8 cellular contexts compared by ENCODE assay signal in the genomic region with DNA sequence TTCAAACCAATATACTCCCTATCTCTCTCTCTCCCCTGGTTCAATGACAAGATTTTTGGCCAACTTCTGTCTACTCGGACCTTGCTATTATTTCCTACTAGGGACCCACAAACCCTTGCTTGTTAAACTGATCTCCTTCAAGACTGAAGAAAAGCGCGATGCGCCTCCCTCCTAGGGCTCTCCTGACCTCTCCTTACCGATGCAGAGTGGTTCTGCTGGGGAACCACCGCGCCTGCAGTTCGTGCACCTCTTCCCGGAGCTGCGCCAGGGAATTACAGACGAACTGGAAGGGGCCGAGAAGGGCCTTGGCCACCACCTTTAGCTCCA. TPM values are rescaled to one million over a fixed set of nuclear protein-coding genes. Genes with fewer than 3 reads are reported as not detected.
DNase-seq lines count a peak whose midpoint lies in the region; ATAC-seq, FAIRE-seq and TF ChIP-seq lines count a peak whose summit lies in the region.
"Not testable (repeated sequence)": the region's sequence is repeated elsewhere in the genome, so short reads cannot be mapped to it uniquely, and the experiment has no call there.

No MANE protein-coding gene starts in this region.

- RAD21 ChIA-PET in GM12878 (lab: Charles Lee; ENCODE audit: unreplicated experiment), result interaction anchor here (0.6 to 1.7 kb wide), 5 partner anchors 14 to 149 kb away, joined by 3 to 5 read pairs (median 3); partner anchors contain the start of gene NAPEPLD

- H3K79me2 ChIP-seq in GM12878 (ENCODE audit: control insufficient read depth, insufficient read depth, low read length), result not testable (repeated sequence)

- not testable (repeated sequence) for BruUV-seq in GM12878 (replicated peaks; lab: Mats Ljungman, UMichigan)

- not testable (repeated sequence) for TF ChIP-seq POLR2A in GM12878 (IDR thresholded peaks at IDR 0.05; ENCODE audit: low read depth, low read length)

- in situ Hi-C loops in KBM-7 (cut with MboI; ENCODE audit: low pct_unique_long_range_greater_than_20kb, low sequenced_read_pairs), result not testable (repeated sequence)
- in situ Hi-C loops in GM12878 (cut with MboI), result loop anchor here (25.0 kb wide), 1 partner anchor 883 kb away; no protein-coding TSS in a partner anchor

- not testable (repeated sequence) for TF ChIP-seq EP300 in GM12878 (IDR thresholded peaks at IDR 0.05; ENCODE audit: borderline replicate concordance in 1 of 2, control insufficient read depth in 1 of 2, low read depth in 2 of 2, low read length in 2 of 2)

- H3K27me3 ChIP-seq in SJCRH30; GM12878 (replicated peaks in 1 of 2; ENCODE audit: control insufficient read depth in 2 of 2, insufficient read depth in 2 of 2, low read length in 1 of 2); neuron (ENCODE audit: insufficient read depth, low read length); aorta (ENCODE audit: control insufficient read depth in 1 of 2, insufficient read depth in 2 of 2, low read length in 1 of 2): not testable (repeated sequence)

- H3K4me3 ChIP-seq in SJCRH30 (peak overlapping the region; percentile 76), GM12878 (peak overlapping the region; percentile 86), neuron (ENCODE audit: low read length) (peak overlapping the region; percentile 64), aorta (ENCODE audit: low read length in 2 of 2) (peak overlapping the region; percentile 8 to 41)

- CTCF ChIA-PET in GM12878 (lab: Yijun Ruan, JAX), result interaction anchor here (2.2 kb wide), 1 partner anchor 14 kb away, joined by 5 read pairs; no protein-coding TSS in a partner anchor

- not testable (repeated sequence) for H3K4me1 ChIP-seq in SJCRH30; GM12878 (ENCODE audit: control insufficient read depth, insufficient read depth, low read length); neuron (ENCODE audit: insufficient read depth, low read length); aorta (ENCODE audit: control insufficient read depth in 1 of 2, insufficient read depth in 2 of 2, low read length in 2 of 2)

- POLR2A ChIA-PET in GM12878 (lab: Charles Lee), result not testable (repeated sequence)

- peak overlapping the region; percentile 16; the same call in 1 of the 2 replicates for H3K27ac ChIP-seq in SJCRH30
- H3K27ac ChIP-seq in GM12878 (ENCODE audit: control insufficient read depth, insufficient read depth), result peak overlapping the region; percentile 68
- not testable (repeated sequence) for H3K27ac ChIP-seq in aorta (ENCODE audit: low read depth in 1 of 2, low read length in 2 of 2)

- 0% methylated on average over 12 of the region's 12 CpGs for WGBS in GM12878 (ENCODE audit: insufficient coverage, insufficient replicate concordance, low lambda C conversion rate, missing lambda C conversion rate)
- 1% methylated on average over 12 of the region's 12 CpGs for WGBS in aorta, 2 donors

- not testable (repeated sequence) for H4K20me1 ChIP-seq in GM12878 (ENCODE audit: control insufficient read depth, insufficient read depth)

- H3K9ac ChIP-seq in GM12878 (ENCODE audit: control insufficient read depth, insufficient read depth, low read length), result peak overlapping the region; percentile 69

- peak overlapping the region; percentile 69 for H3K4me2 ChIP-seq in GM12878 (ENCODE audit: control insufficient read depth, insufficient read depth)

- H3K36me3 ChIP-seq in SJCRH30; GM12878 (ENCODE audit: control insufficient read depth in 2 of 2, insufficient read depth in 2 of 2, low read length in 1 of 2); neuron (ENCODE audit: insufficient read depth, low read length); aorta (ENCODE audit: control insufficient read depth in 1 of 2, insufficient read depth in 2 of 2, low read length in 1 of 2): not testable (repeated sequence)

- H2AFZ ChIP-seq in GM12878 (ENCODE audit: control insufficient read depth, low read depth, low read length) (peak overlapping the region; percentile 90), neuron (ENCODE audit: low read depth, low read length) (peak overlapping the region; percentile 68)

- DNase-seq in KBM-7 (peak; percentile 34), SJCRH30 (peak in 1 of 2 experiments; percentile 34)
- DNase-seq in GM12878 (ENCODE audit: low read depth, low spot score); left ventricle myocardium superior; aorta: not testable (repeated sequence)

- SMC1A ChIA-PET in GM12878 (lab: Charles Lee; ENCODE audit: uncharacterized antibody, unreplicated experiment), result not testable (repeated sequence)

- FAIRE-seq in GM12878 (lab: Jason Lieb, UNC), result not testable (repeated sequence)

- TF ChIP-seq RAD21 in GM12878 (IDR thresholded peaks at IDR 0.05; ENCODE audit: insufficient read depth, low read depth, low read length), result not testable (repeated sequence)

- peak; percentile 19 for ATAC-seq in GM18519 (IDR thresholded peaks at IDR 0.05; ENCODE audit: low FRiP score, unreplicated experiment)
- peak; percentile 44 for ATAC-seq in HG02642 (IDR thresholded peaks at IDR 0.05; ENCODE audit: poor library complexity, unreplicated experiment)
- ATAC-seq in GM12878, result peak; percentile 63
- ATAC-seq in left ventricle myocardium superior, result peak; percentile 62
- ATAC-seq in aorta (ENCODE audit: low FRiP score), result not testable (repeated sequence)

- not testable (repeated sequence) for H3K9me3 ChIP-seq in SJCRH30 (replicated peaks); GM12878 (replicated peaks; ENCODE audit: control insufficient read depth, insufficient read depth, low read length); neuron (ENCODE audit: low read length); aorta (ENCODE audit: control insufficient read depth, low read length)

- TF ChIP-seq CTCF in GM12878 (IDR thresholded peaks at IDR 0.05 in 2 of 3, conservative IDR thresholded peaks at IDR 0.05 in 1 of 3; ENCODE audit: control insufficient read depth in 2 of 3, extremely low read depth in 1 of 3, insufficient read depth in 1 of 3, low read depth in 3 of 3, low read length in 3 of 3), result not testable (repeated sequence)

- intact Hi-C loops in GM12878 (cut with micrococcal nuclease; ENCODE audit: unreplicated experiment); left ventricle myocardium superior (cut with micrococcal nuclease); aorta (cut with DNase I): not testable (repeated sequence)

TF ChIP-seq in GM12878, 131 proteins besides CTCF, POLR2A, EP300 and RAD21:
- 0 out of 2 replicates have a peak, but pooled peaks have one; percentile 86 for TF ChIP-seq RB1 (IDR thresholded peaks at IDR 0.05; ENCODE audit: borderline replicate concordance)

RNA-seq across cellular contexts. Expression of gene PMPCB, which starts 17.6 kb away (rescaled TPM):
- 96.1 and 110 TPM in 2 replicates for total RNA-seq in SJCRH30 (2014; rRNA removed; shearing (Covaris generic))
- total RNA-seq in GM12878 (2013; cell fraction: nucleolus; rRNA removed), result 83.0 and 83.6 TPM in 2 replicates
- total RNA-seq in GM12878 (2014; rRNA removed) (70.3 and 83.1 TPM in 2 replicates), GM12878 (2014; rRNA removed; fragmentation: Illumina TruSeq; extraction: Trizol) (91.0 and 93.3 TPM in 2 replicates), GM12878 (2021) (80.6 and 84.1 TPM in 2 replicates), left ventricle myocardium superior (79.3 TPM), aorta (10 to 100 TPM; 40.9 to 47.7 TPM)
- polyA plus RNA-seq in GM12878 (2011; ENCODE audit: low read depth), result 90.3 TPM
- polyA plus RNA-seq in GM12878 (2011; rRNA removed) (136 and 199 TPM in 2 replicates), GM12878 (2014; fragmentation: Illumina TruSeq; extraction: Trizol) (101 and 140 TPM in 2 replicates), GM12878 (2014; fragmentation: Nextera tagmentation; extraction: Ambion mirVana) (100 to 1,000 TPM; 150 to 163 TPM), GM12878 (2014; rRNA removed) (70.2 and 81.1 TPM in 2 replicates), GM12878 (2016; fragmentation: Nextera tagmentation; extraction: Ambion mirVana) (100 to 1,000 TPM; 103 to 105 TPM), aorta (10 to 100 TPM; 41.3 to 70.8 TPM)
- 79.6 and 91.2 TPM in 2 replicates for polyA plus RNA-seq in GM12878 (2011; cell fraction: cytosol; rRNA removed)
- 96.2 and 103 TPM in 2 replicates for polyA plus RNA-seq in GM12878 (2011; cell fraction: nucleus; rRNA removed)
- polyA plus RNA-seq in GM12878 (2012), result 93.5 and 112 TPM in 2 replicates
- polyA minus RNA-seq in GM12878 (2011; rRNA and poly(A)+ RNA removed), result 58.6 and 65.3 TPM in 2 replicates
- polyA minus RNA-seq in GM12878 (2011; cell fraction: cytosol; rRNA and poly(A)+ RNA removed), result 18.6 and 28.2 TPM in 2 replicates
- polyA minus RNA-seq in GM12878 (2011; cell fraction: nucleus; rRNA and poly(A)+ RNA removed), result 24.3 and 33.5 TPM in 2 replicates

Comparison
In these comparisons a context has a peak if more than half of its experiments do, and no peak if none do; other contexts are left out.
1. H3K4me3 ChIP-seq: peak in every context shown above with its lines; median percentile 86 in GM12878; 76 in SJCRH30; 64 in neuron; 24 in aorta.